ENCODE assay signal across 1 cellular context in genomic region chr2:156864753-156865152, GRCh38.
TF ChIP-seq lines count a peak whose summit lies in the region.

No MANE protein-coding gene starts in this region.

TF ChIP-seq in SK-N-SH, 30 proteins besides CTCF, POLR2A, EP300 and RAD21 (continued from another document):
- TF ChIP-seq MAX (IDR thresholded peaks at IDR 0.05; ENCODE audit: low read depth) (no peak), RXRA (IDR thresholded peaks at IDR 0.05; ENCODE audit: borderline replicate concordance, low read depth) (no peak), FOXM1 (IDR thresholded peaks at IDR 0.05; ENCODE audit: low read depth) (no peak), NRF1 (IDR thresholded peaks at IDR 0.05; ENCODE audit: low read depth, low read length) (no peak), MEF2A (IDR thresholded peaks at IDR 0.05; ENCODE audit: borderline replicate concordance, low read depth) (no peak), SMC3 (IDR thresholded peaks at IDR 0.05; ENCODE audit: low read depth, low read length) (no peak), TCF12 (IDR thresholded peaks at IDR 0.05) (no peak), ZBTB33 (IDR thresholded peaks at IDR 0.05; ENCODE audit: borderline replicate concordance, low read depth) (no peak), GABPA (IDR thresholded peaks at IDR 0.05; ENCODE audit: low read depth) (no peak), NFIC (IDR thresholded peaks at IDR 0.05; ENCODE audit: borderline replicate concordance) (no peak), RFX5 (IDR thresholded peaks at IDR 0.05; ENCODE audit: low read length) (no peak), USF2 (IDR thresholded peaks at IDR 0.05; ENCODE audit: borderline replicate concordance, low read depth, low read length) (no peak), MXI1 (IDR thresholded peaks at IDR 0.05; ENCODE audit: low read depth, low read length) (no peak), IRF3 (IDR thresholded peaks at IDR 0.05; ENCODE audit: low read depth, low read length) (no peak), GATA2 (CRISPR knock-in tag; IDR thresholded peaks at IDR 0.05) (no peak)
